ENCODE assay signal across 18 cellular contexts in genomic region chr3:11228041-11228440, GRCh38.
"Had no signal": no experiment of that assay in that cellular context is flagged by ENCODE, and none has a peak within 500 bp of the region (broad histone marks: within the 10 kb centered on the region; RNA-seq: fewer than 3 reads in every experiment).

No MANE protein-coding gene starts in this region.

- ATAC-seq: activated naive CD4-positive, alpha-beta T cell treated with anti-CD3 and anti-CD28 coated beads, Interleukin-2, amount 50 U/mL, for 72 hours; activated T-helper 17 cell treated with anti-CD3 and anti-CD28 coated beads, Interleukin-2, amount 50 U/mL, for 72 hours had no signal

- DNase-seq: activated CD4-positive, alpha-beta T cell treated with anti-CD3 and anti-CD28 coated beads, Interleukin-2, amount 50 U/mL, for 1 hour; activated CD4-positive, CD25-positive, alpha-beta regulatory T cell treated with anti-CD3 and anti-CD28 coated beads, Interleukin-2, amount 50 U/mL, for 72 hours; central memory CD4-positive, alpha-beta T cell; dermis blood vessel endothelial cell; effector CD8-positive, alpha-beta T cell; heart right ventricle; mesenchymal stem cell; sigmoid colon; stimulated activated CD4-positive, alpha-beta T cell treated with anti-CD3 and anti-CD28 coated beads, Interleukin-15, amount 100 ng/mL, for 24 hours; stomach; T-helper 1 cell; upper lobe of left lung; WERI-Rb-1 had no signal

- H3K27ac ChIP-seq: heart right ventricle, stomach, WERI-Rb-1 had no signal

- H3K27me3 ChIP-seq: adrenal gland, heart right ventricle, sigmoid colon, stomach, upper lobe of left lung had no signal

- H3K4me3 ChIP-seq: adrenal gland, heart right ventricle, sigmoid colon, smooth muscle cell, stomach, thoracic aorta, upper lobe of left lung had no signal

- H3K4me2 ChIP-seq: smooth muscle cell had no signal

- H3K9me3 ChIP-seq: adrenal gland, heart right ventricle, sigmoid colon, stomach, thoracic aorta, upper lobe of left lung had no signal

- H3K36me3 ChIP-seq: adrenal gland, heart right ventricle, sigmoid colon, stomach, thoracic aorta, upper lobe of left lung, WERI-Rb-1 had no signal
